In genomic region chr21:36964398-36964797, GRCh38 we compare ENCODE assay signal across 23 cellular contexts. TPM values are rescaled to one million over a fixed set of nuclear protein-coding genes. Genes with fewer than 3 reads are reported as not detected.
DNase-seq lines count a peak whose midpoint lies in the region; ATAC-seq and TF ChIP-seq lines count a peak whose summit lies in the region.
"Had no signal": no experiment of that assay in that cellular context is flagged by ENCODE, and none has a peak within 500 bp of the region (broad histone marks: within the 10 kb centered on the region; RNA-seq: fewer than 3 reads in every experiment).

No MANE protein-coding gene starts in this region.

- H2AFZ ChIP-seq in Loucy (ENCODE audit: low read length): no peak overlapping the region

- ATAC-seq in activated T-cell treated with anti-CD3 and anti-CD28 coated beads, Interleukin-2, amount 50 U/mL, for 72 hours (replicated peaks in 1 of 2): no peak
- no peak for ATAC-seq in activated T-cell treated with anti-CD3 and anti-CD28 coated beads, Interleukin-2, amount 50 U/mL, for 4 hours
- no peak for ATAC-seq in activated T-helper 17 cell treated with anti-CD3 and anti-CD28 coated beads, Interleukin-2, amount 50 U/mL, for 72 hours (replicated peaks)
- ATAC-seq in Right ventricle myocardium inferior: no peak
- ATAC-seq in HG03439 (IDR thresholded peaks at IDR 0.05; ENCODE audit: unreplicated experiment): no peak
- ATAC-seq: naive thymus-derived CD4-positive, alpha-beta T cell; pancreas had no signal

- peaks cover 18% of the 10 kb centered on the region; the same call in 1 of the 2 replicates for H3K79me2 ChIP-seq in Loucy (ENCODE audit: insufficient read depth, low read length)

- no peaks in the 10 kb centered on the region for H3K27me3 ChIP-seq in Loucy (ENCODE audit: insufficient read depth, low read length, poor library complexity, severe bottlenecking)
- H3K27me3 ChIP-seq: BE2C, pancreas, SJCRH30, upper lobe of left lung had no signal

- intact Hi-C loops in Right ventricle myocardium inferior (cut with DNase I): no loop called here

- peak overlapping the region; percentile 90 for H3K9ac ChIP-seq in Loucy (ENCODE audit: low read depth, low read length, poor library complexity, severe bottlenecking)

- H3K9me3 Mint-ChIP-seq in activated T-cell treated with anti-CD3 and anti-CD28 coated beads, Interleukin-2, amount 50 U/mL, for 72 hours: no peaks in the 10 kb centered on the region
- no peaks in the 10 kb centered on the region for H3K9me3 Mint-ChIP-seq in activated T-cell treated with anti-CD3 and anti-CD28 coated beads, Interleukin-2, amount 50 U/mL, for 4 hours
- no peaks in the 10 kb centered on the region for H3K9me3 Mint-ChIP-seq in activated T-helper 17 cell treated with anti-CD3 and anti-CD28 coated beads, Interleukin-2, amount 50 U/mL, for 72 hours
- no peaks in the 10 kb centered on the region for H3K9me3 Mint-ChIP-seq in neural crest cell

- H3K9me3 ChIP-seq in Loucy (ENCODE audit: insufficient read depth, low read depth, low read length): no peaks in the 10 kb centered on the region
- H3K9me3 ChIP-seq: pancreas, SJCRH30, spleen, upper lobe of left lung had no signal

- peaks cover 25% of the 10 kb centered on the region for H3K4me1 ChIP-seq in Loucy (ENCODE audit: insufficient read depth, low read length, poor library complexity, severe bottlenecking)
- H3K4me1 ChIP-seq: pancreas had no signal

- H3K9me2 ChIP-seq in Loucy (replicated peaks; ENCODE audit: low read depth, low read length): no peaks in the 10 kb centered on the region

- no peak overlapping the region for H3K4me3 ChIP-seq in Loucy (ENCODE audit: low read length, poor library complexity, severe bottlenecking)
- H3K4me3 ChIP-seq: pancreas, spleen, upper lobe of left lung had no signal

- peaks cover 6% of the 10 kb centered on the region for H3F3A ChIP-seq in Loucy (ENCODE audit: low read depth)

- peak overlapping the region in 1 of 2 donors; percentile 92 for H3K4me3 Mint-ChIP-seq in activated T-cell treated with anti-CD3 and anti-CD28 coated beads, Interleukin-2, amount 50 U/mL, for 72 hours
- no peak overlapping the region for H3K4me3 Mint-ChIP-seq in activated T-cell treated with anti-CD3 and anti-CD28 coated beads, Interleukin-2, amount 50 U/mL, for 4 hours
- peak overlapping the region; percentile 94 for H3K4me3 Mint-ChIP-seq in activated T-helper 17 cell treated with anti-CD3 and anti-CD28 coated beads, Interleukin-2, amount 50 U/mL, for 72 hours
- peak overlapping the region; percentile 73 for H3K4me3 Mint-ChIP-seq in neural crest cell

- peak overlapping the region; percentile 74 for H3K4me2 ChIP-seq in Loucy (ENCODE audit: low read depth, low read length, poor library complexity, severe bottlenecking)

- DNase-seq in activated T-cell treated with anti-CD3 and anti-CD28 coated beads, Interleukin-2, amount 50 U/mL, for 72 hours: no peak
- DNase-seq in activated T-cell treated with anti-CD3 and anti-CD28 coated beads, Interleukin-2, amount 50 U/mL, for 4 hours: no peak
- DNase-seq in neural crest cell (ENCODE audit: low read depth, low spot score) (no peak), Right ventricle myocardium inferior (ENCODE audit: missing footprints) (no peak), NCI-H82 treated with DMSO at 0.1 percent for 48 hours (lab: John Stamatoyannopoulos, UW; ENCODE audit: unreplicated experiment) (no peak)
- DNase-seq: activated T-cell treated with anti-CD3 and anti-CD28 coated beads for 4 hours; BE2C; glutamatergic neuron; midbrain; naive thymus-derived CD4-positive, alpha-beta T cell; NCI-H2171 treated with DMSO at 0.1 percent for 48 hours; NCI-H510A treated with DMSO at 0.1 percent for 48 hours; pancreas; SJCRH30; spleen; stimulated activated CD4-positive, alpha-beta T cell treated with anti-CD3 and anti-CD28 coated beads, Interleukin-2, amount 100 ng/mL, for 48 hours; substantia nigra; upper lobe of left lung had no signal

- H4K20me1 ChIP-seq in Loucy (ENCODE audit: insufficient read depth, low read length, poor library complexity, severe bottlenecking): no peaks in the 10 kb centered on the region

- H3K27ac Mint-ChIP-seq in activated T-cell treated with anti-CD3 and anti-CD28 coated beads, Interleukin-2, amount 50 U/mL, for 72 hours: peak overlapping the region; percentile 92
- H3K27ac Mint-ChIP-seq in activated T-helper 17 cell treated with anti-CD3 and anti-CD28 coated beads, Interleukin-2, amount 50 U/mL, for 72 hours: no peak overlapping the region
- no peak overlapping the region for H3K27ac Mint-ChIP-seq in neural crest cell (ENCODE audit: unreplicated experiment)

- no peaks in the 10 kb centered on the region for H3K27me3 Mint-ChIP-seq in activated T-cell treated with anti-CD3 and anti-CD28 coated beads, Interleukin-2, amount 50 U/mL, for 72 hours (ENCODE audit: low read depth)
- no peaks in the 10 kb centered on the region for H3K27me3 Mint-ChIP-seq in activated T-cell treated with anti-CD3 and anti-CD28 coated beads, Interleukin-2, amount 50 U/mL, for 4 hours (ENCODE audit: low read depth)
- no peaks in the 10 kb centered on the region for H3K27me3 Mint-ChIP-seq in activated T-helper 17 cell treated with anti-CD3 and anti-CD28 coated beads, Interleukin-2, amount 50 U/mL, for 72 hours
- H3K27me3 Mint-ChIP-seq in neural crest cell (ENCODE audit: low read depth): peaks cover 2% of the 10 kb centered on the region
- H3K27me3 Mint-ChIP-seq: naive thymus-derived CD4-positive, alpha-beta T cell had no signal

- TF ChIP-seq CTCF in Loucy (conservative IDR thresholded peaks at IDR 0.05; ENCODE audit: low read length) (no peak), neural crest cell (conservative IDR thresholded peaks at IDR 0.05) (no peak)

- no peaks in the 10 kb centered on the region; the same call in 1 of the 2 replicates for H3K36me3 ChIP-seq in Loucy (ENCODE audit: insufficient read depth, low read length)
- H3K36me3 ChIP-seq: BE2C, pancreas had no signal

- peaks cover 6 to 11% of the 10 kb centered on the region in 2 donors for H3K36me3 Mint-ChIP-seq in activated T-cell treated with anti-CD3 and anti-CD28 coated beads, Interleukin-2, amount 50 U/mL, for 72 hours (ENCODE audit: insufficient read depth in 2 of 2)
- peaks cover 11% of the 10 kb centered on the region for H3K36me3 Mint-ChIP-seq in activated T-cell treated with anti-CD3 and anti-CD28 coated beads, Interleukin-2, amount 50 U/mL, for 4 hours (ENCODE audit: insufficient read depth)
- H3K36me3 Mint-ChIP-seq in activated T-helper 17 cell treated with anti-CD3 and anti-CD28 coated beads, Interleukin-2, amount 50 U/mL, for 72 hours (ENCODE audit: low read depth): peaks cover 28% of the 10 kb centered on the region
- H3K36me3 Mint-ChIP-seq in neural crest cell (ENCODE audit: low read depth): no peaks in the 10 kb centered on the region

- peaks cover 22% of the 10 kb centered on the region for H3K4me1 Mint-ChIP-seq in activated T-cell treated with anti-CD3 and anti-CD28 coated beads, Interleukin-2, amount 50 U/mL, for 72 hours (ENCODE audit: low read depth)
- peaks cover 14% of the 10 kb centered on the region for H3K4me1 Mint-ChIP-seq in activated T-cell treated with anti-CD3 and anti-CD28 coated beads, Interleukin-2, amount 50 U/mL, for 4 hours (ENCODE audit: low read depth)
- peaks cover 11% of the 10 kb centered on the region for H3K4me1 Mint-ChIP-seq in activated T-helper 17 cell treated with anti-CD3 and anti-CD28 coated beads, Interleukin-2, amount 50 U/mL, for 72 hours
- peaks cover 16% of the 10 kb centered on the region for H3K4me1 Mint-ChIP-seq in neural crest cell

RNA-seq across cellular contexts. Expression of gene HLCS, which starts 2.1 kb away (rescaled TPM):
- total RNA-seq in activated T-cell treated with anti-CD3 and anti-CD28 coated beads, Interleukin-2, amount 50 U/mL, for 72 hours: 10 to 100 TPM; 30.6 to 33.7 TPM
- 1 to 10 TPM; 7.1 to 8.6 (median 8.3) TPM for total RNA-seq in activated T-cell treated with anti-CD3 and anti-CD28 coated beads, Interleukin-2, amount 50 U/mL, for 4 hours
- total RNA-seq in activated T-helper 17 cell treated with anti-CD3 and anti-CD28 coated beads, Interleukin-2, amount 50 U/mL, for 72 hours: 10 to 100 TPM; 14.5 to 17.8 TPM
- 18.5 and 21.9 TPM in 2 replicates for total RNA-seq in neural crest cell
- total RNA-seq in Right ventricle myocardium inferior: 6.8 TPM

RNA-seq across cellular contexts. Expression of gene RIPPLY3, which starts 42.1 kb away (rescaled TPM):
- under 1 TPM; 0.26 to 0.42 TPM for total RNA-seq in activated T-cell treated with anti-CD3 and anti-CD28 coated beads, Interleukin-2, amount 50 U/mL, for 72 hours
- total RNA-seq in activated T-cell treated with anti-CD3 and anti-CD28 coated beads, Interleukin-2, amount 50 U/mL, for 4 hours: not detected
- under 1 TPM; 0.17 to 0.48 TPM for total RNA-seq in activated T-helper 17 cell treated with anti-CD3 and anti-CD28 coated beads, Interleukin-2, amount 50 U/mL, for 72 hours
- total RNA-seq in neural crest cell: 2.6 and 3.2 TPM in 2 replicates
- not detected for total RNA-seq in Right ventricle myocardium inferior
- total RNA-seq: LHCN-M2; lower leg skin; naive thymus-derived CD4-positive, alpha-beta T cell; SJCRH30; spleen had no signal
